14 cellular contexts compared by ENCODE assay signal in genomic region chr14:91308337-91308736, GRCh38.
"Had no signal": no experiment of that assay in that cellular context is flagged by ENCODE, and none has a peak within 500 bp of the region (broad histone marks: within the 10 kb centered on the region; RNA-seq: fewer than 3 reads in every experiment).

No MANE protein-coding gene starts in this region.

- ATAC-seq: left lobe of liver, mucosa of descending colon, psoas muscle, Right ventricle myocardium inferior, T-cell had no signal

- H3K9me3 Mint-ChIP-seq: nephron progenitor cell, T-cell had no signal

- DNase-seq: activated CD4-positive, CD25-positive, alpha-beta regulatory T cell; activated CD8-positive, alpha-beta memory T cell treated with anti-CD3 and anti-CD28 coated beads for 24 hours; foreskin melanocyte; head of caudate nucleus; nephron progenitor cell; psoas muscle; right lobe of liver; stimulated activated CD4-positive, alpha-beta T cell treated with anti-CD3 and anti-CD28 coated beads, Interleukin-1b, Interleukin-23, amount 100 ng/mL, for 48 hours; stimulated activated naive CD4-positive, alpha-beta T cell; T-cell; upper lobe of left lung had no signal

- H3K27me3 Mint-ChIP-seq: T-cell had no signal

- H3K27ac Mint-ChIP-seq: nephron progenitor cell had no signal

- H3K4me3 Mint-ChIP-seq: nephron progenitor cell, T-cell had no signal
